Comparison of ENCODE assay signal across 1 cellular context in genomic region chr2:75594599-75594998, GRCh38.
TF ChIP-seq lines count a peak whose summit lies in the region.

No MANE protein-coding gene starts in this region.

TF ChIP-seq in SK-N-SH, 30 proteins besides CTCF, POLR2A, EP300 and RAD21 (continued from another document):
- TF ChIP-seq MXI1 (IDR thresholded peaks at IDR 0.05; ENCODE audit: low read depth, low read length) (no peak), FOXM1 (IDR thresholded peaks at IDR 0.05; ENCODE audit: low read depth) (no peak), PBX3 (IDR thresholded peaks at IDR 0.05) (no peak), NRF1 (IDR thresholded peaks at IDR 0.05; ENCODE audit: low read depth, low read length) (no peak), TAF1 (IDR thresholded peaks at IDR 0.05; ENCODE audit: borderline replicate concordance, low read depth, low read length) (no peak), MEF2A (IDR thresholded peaks at IDR 0.05; ENCODE audit: borderline replicate concordance, low read depth) (no peak), FOSL2 (IDR thresholded peaks at IDR 0.05; ENCODE audit: borderline replicate concordance, low read depth) (no peak), JUND (IDR thresholded peaks at IDR 0.05) (no peak), GABPA (IDR thresholded peaks at IDR 0.05; ENCODE audit: low read depth) (no peak), FOXJ3 (CRISPR knock-in tag; IDR thresholded peaks at IDR 0.05) (no peak), IRF3 (IDR thresholded peaks at IDR 0.05; ENCODE audit: low read depth, low read length) (no peak), SMC3 (IDR thresholded peaks at IDR 0.05; ENCODE audit: low read depth, low read length) (no peak), ELF1 (IDR thresholded peaks at IDR 0.05) (no peak), CHD2 (IDR thresholded peaks at IDR 0.05; ENCODE audit: low read length, partially characterized antibody) (no peak)
- TF ChIP-seq, protein P1, sequence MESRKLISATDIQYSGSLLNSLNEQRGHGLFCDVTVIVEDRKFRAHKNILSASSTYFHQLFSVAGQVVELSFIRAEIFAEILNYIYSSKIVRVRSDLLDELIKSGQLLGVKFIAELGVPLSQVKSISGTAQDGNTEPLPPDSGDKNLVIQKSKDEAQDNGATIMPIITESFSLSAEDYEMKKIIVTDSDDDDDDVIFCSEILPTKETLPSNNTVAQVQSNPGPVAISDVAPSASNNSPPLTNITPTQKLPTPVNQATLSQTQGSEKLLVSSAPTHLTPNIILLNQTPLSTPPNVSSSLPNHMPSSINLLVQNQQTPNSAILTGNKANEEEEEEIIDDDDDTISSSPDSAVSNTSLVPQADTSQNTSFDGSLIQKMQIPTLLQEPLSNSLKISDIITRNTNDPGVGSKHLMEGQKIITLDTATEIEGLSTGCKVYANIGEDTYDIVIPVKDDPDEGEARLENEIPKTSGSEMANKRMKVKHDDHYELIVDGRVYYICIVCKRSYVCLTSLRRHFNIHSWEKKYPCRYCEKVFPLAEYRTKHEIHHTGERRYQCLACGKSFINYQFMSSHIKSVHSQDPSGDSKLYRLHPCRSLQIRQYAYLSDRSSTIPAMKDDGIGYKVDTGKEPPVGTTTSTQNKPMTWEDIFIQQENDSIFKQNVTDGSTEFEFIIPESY (IDR thresholded peaks at IDR 0.05; ENCODE audit: borderline replicate concordance, low read depth): no peak
- TF ChIP-seq, protein P2, sequence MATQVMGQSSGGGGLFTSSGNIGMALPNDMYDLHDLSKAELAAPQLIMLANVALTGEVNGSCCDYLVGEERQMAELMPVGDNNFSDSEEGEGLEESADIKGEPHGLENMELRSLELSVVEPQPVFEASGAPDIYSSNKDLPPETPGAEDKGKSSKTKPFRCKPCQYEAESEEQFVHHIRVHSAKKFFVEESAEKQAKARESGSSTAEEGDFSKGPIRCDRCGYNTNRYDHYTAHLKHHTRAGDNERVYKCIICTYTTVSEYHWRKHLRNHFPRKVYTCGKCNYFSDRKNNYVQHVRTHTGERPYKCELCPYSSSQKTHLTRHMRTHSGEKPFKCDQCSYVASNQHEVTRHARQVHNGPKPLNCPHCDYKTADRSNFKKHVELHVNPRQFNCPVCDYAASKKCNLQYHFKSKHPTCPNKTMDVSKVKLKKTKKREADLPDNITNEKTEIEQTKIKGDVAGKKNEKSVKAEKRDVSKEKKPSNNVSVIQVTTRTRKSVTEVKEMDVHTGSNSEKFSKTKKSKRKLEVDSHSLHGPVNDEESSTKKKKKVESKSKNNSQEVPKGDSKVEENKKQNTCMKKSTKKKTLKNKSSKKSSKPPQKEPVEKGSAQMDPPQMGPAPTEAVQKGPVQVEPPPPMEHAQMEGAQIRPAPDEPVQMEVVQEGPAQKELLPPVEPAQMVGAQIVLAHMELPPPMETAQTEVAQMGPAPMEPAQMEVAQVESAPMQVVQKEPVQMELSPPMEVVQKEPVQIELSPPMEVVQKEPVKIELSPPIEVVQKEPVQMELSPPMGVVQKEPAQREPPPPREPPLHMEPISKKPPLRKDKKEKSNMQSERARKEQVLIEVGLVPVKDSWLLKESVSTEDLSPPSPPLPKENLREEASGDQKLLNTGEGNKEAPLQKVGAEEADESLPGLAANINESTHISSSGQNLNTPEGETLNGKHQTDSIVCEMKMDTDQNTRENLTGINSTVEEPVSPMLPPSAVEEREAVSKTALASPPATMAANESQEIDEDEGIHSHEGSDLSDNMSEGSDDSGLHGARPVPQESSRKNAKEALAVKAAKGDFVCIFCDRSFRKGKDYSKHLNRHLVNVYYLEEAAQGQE (IDR thresholded peaks at IDR 0.05; ENCODE audit: low read depth, low read length): no peak
